ENCODE assay signal across 8 cellular contexts in the genomic region with DNA sequence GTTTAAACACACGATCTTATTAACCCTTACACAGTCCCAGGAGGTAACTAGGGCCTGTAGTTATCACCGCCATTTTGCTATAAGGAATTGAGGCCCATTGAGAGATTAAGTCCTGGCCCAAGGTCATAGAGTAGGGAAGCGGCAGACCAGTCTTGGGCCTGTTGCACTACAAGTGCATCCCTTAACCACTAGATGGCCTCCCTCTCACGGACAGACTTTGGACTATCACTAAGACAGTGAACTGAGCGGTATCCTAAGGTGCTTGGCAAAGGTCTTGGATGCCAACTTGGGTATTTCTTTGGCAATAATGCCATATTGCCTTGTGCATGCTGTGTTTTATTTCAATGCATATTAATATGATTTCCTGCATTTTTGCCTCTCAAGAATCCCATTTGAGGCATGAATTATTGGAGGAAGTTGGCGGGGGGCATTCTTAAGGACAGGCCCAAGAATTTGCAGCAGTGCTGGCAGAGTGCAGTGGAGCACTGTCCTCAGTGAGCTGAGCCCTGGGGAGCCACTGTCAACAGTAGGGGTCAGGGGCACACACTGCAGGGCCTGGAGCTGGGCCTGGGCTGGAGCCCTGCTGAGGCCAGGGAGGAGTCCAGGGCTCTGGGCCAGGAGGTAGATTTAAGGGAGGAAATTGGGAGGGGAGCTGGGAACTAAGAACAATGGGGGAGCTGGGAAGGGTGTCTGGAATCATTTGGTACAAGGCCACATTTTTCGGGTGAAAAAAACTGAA.
DNase-seq lines count a peak whose midpoint lies in the region; ATAC-seq and TF ChIP-seq lines count a peak whose summit lies in the region.

No MANE protein-coding gene starts in this region.

- H3K9me3 Mint-ChIP-seq in progenitor cell of endocrine pancreas (ENCODE audit: low read depth) = no peaks in the 10 kb centered on the region

- H3K4me3 Mint-ChIP-seq in progenitor cell of endocrine pancreas (ENCODE audit: low read depth) = no peak overlapping the region

- no peak overlapping the region for H3K27ac Mint-ChIP-seq in progenitor cell of endocrine pancreas

- H3K27me3 Mint-ChIP-seq in progenitor cell of endocrine pancreas = peaks cover 5% of the 10 kb centered on the region

- H3K36me3 ChIP-seq in Peyer's patch (no peaks in the 10 kb centered on the region), gastroesophageal sphincter (no peaks in the 10 kb centered on the region)

- no peaks in the 10 kb centered on the region for H3K4me1 Mint-ChIP-seq in progenitor cell of endocrine pancreas (ENCODE audit: low read depth)

- H3K27ac ChIP-seq in Peyer's patch (no peak overlapping the region), gastroesophageal sphincter (no peak overlapping the region)

- peak; percentile 45 for DNase-seq in activated CD4-positive, alpha-beta T cell treated with anti-CD3 and anti-CD28 coated beads for 48 hours
- DNase-seq in activated CD4-positive, alpha-beta T cell treated with anti-CD3 and anti-CD28 coated beads for 1 hour = no peak
- DNase-seq in Peyer's patch (peak in 1 of 3 donors; percentile 55), epithelial cell of proximal tubule (ENCODE audit: low read depth) (no peak), progenitor cell of endocrine pancreas (ENCODE audit: low spot score, unreplicated experiment) (no peak)

- H3K4me1 ChIP-seq in Peyer's patch (peaks cover 0 to 3% (median 0%) of the 10 kb centered on the region in 4 donors), gastroesophageal sphincter (no peaks in the 10 kb centered on the region)

- H3K27me3 ChIP-seq in Peyer's patch (no peaks in the 10 kb centered on the region), gastroesophageal sphincter (no peaks in the 10 kb centered on the region)

- TF ChIP-seq POLR2A in Peyer's patch (IDR thresholded peaks at IDR 0.05) (no peak), gastroesophageal sphincter (IDR thresholded peaks at IDR 0.05) (no peak)

- H3K9me3 ChIP-seq in Peyer's patch = no peaks in the 10 kb centered on the region
- H3K9me3 ChIP-seq in gastroesophageal sphincter = no peaks in the 10 kb centered on the region

- no peak overlapping the region for H3K4me3 ChIP-seq in Peyer's patch
- no peak overlapping the region for H3K4me3 ChIP-seq in epithelial cell of proximal tubule (ENCODE audit: low read depth, low read length)
- no peak overlapping the region for H3K4me3 ChIP-seq in gastroesophageal sphincter

- ATAC-seq in HG02759 (IDR thresholded peaks at IDR 0.05; ENCODE audit: unreplicated experiment) (peak; percentile 74), gastroesophageal sphincter (no peak), HG03175 (IDR thresholded peaks at IDR 0.05; ENCODE audit: unreplicated experiment) (no peak)

- WGBS in gastroesophageal sphincter (ENCODE audit: low coverage in 1 of 2), 2 donors = 67 to 68% methylated on average over 1 to 5 of the region's 7 CpGs

- TF ChIP-seq CTCF in Peyer's patch (IDR thresholded peaks at IDR 0.05) (peak in 4 of 6 experiments; percentile 20 to 59 (median 55)), epithelial cell of proximal tubule (conservative IDR thresholded peaks at IDR 0.05; ENCODE audit: low read depth, low read length) (peak; percentile 86), progenitor cell of endocrine pancreas (IDR thresholded peaks at IDR 0.05; ENCODE audit: unreplicated experiment) (peak; percentile 61), gastroesophageal sphincter (IDR thresholded peaks at IDR 0.05) (peak in 2 of 4 experiments; percentile 17 to 30)

- H3K36me3 Mint-ChIP-seq in progenitor cell of endocrine pancreas (ENCODE audit: insufficient read depth) = no peaks in the 10 kb centered on the region

- no peak for TF ChIP-seq EP300 in gastroesophageal sphincter (IDR thresholded peaks at IDR 0.05)
